Comparison of ENCODE assay signal across 16 cellular contexts in the genomic region with DNA sequence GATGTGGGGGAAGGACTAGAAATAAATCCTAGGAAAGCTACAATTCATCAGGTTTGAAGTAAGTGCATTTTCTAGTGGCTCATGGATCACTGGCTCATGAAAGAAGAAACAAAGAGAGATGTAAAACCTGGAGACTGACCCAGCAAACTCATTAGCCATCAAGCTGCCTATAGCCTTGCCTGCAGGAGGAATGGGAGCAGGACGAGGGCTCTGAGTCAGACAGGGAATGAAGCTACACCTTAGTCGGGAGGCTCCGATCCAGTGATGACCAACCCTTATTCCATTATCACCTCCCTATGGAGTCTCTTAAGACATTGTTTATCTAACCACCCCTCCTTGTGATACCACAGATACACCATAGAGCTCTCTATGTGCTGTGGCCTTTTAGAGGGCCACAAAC.
DNase-seq lines count a peak whose midpoint lies in the region; ATAC-seq, FAIRE-seq and TF ChIP-seq lines count a peak whose summit lies in the region.
"Had no signal": no experiment of that assay in that cellular context is flagged by ENCODE, and none has a peak within 500 bp of the region (broad histone marks: within the 10 kb centered on the region; RNA-seq: fewer than 3 reads in every experiment).

No MANE protein-coding gene starts in this region.

- no peak overlapping the region for H2AFZ ChIP-seq in H1 (ENCODE audit: low read length)

- H4K91ac ChIP-seq in H1 (replicated peaks; ENCODE audit: insufficient read length, low read length) = no peak overlapping the region

- H3K4me2 ChIP-seq in H1 (ENCODE audit: insufficient read depth in 1 of 2, low read depth in 2 of 2, low read length in 2 of 2) = no peak overlapping the region

- H2BK20ac ChIP-seq in H1 (ENCODE audit: low read length) = no peak overlapping the region

- no peak for TF ChIP-seq POLR2A in H1 (IDR thresholded peaks at IDR 0.05; ENCODE audit: control extremely low read depth in 1 of 2, low read depth in 2 of 2, low read length in 2 of 2)

- no peak overlapping the region for H2BK120ac ChIP-seq in H1 (replicated peaks; ENCODE audit: low read depth, low read length)

- H2BK15ac ChIP-seq in H1 (ENCODE audit: low read length) = no peak overlapping the region

- H3K4me3 ChIP-seq in HEK293 (ENCODE audit: low read depth, low read length) = no peak overlapping the region
- H3K4me3 ChIP-seq in H1 (ENCODE audit: extremely low read depth in 1 of 4, insufficient read depth in 2 of 4, low read depth in 3 of 4, low read length in 4 of 4) = no peak overlapping the region
- H3K4me3 ChIP-seq: HAP-1 had no signal

- no peak for TF ChIP-seq CTCF in HEK293 (tag by site-specific recombination; IDR thresholded peaks at IDR 0.05)
- TF ChIP-seq CTCF in H1 (IDR thresholded peaks at IDR 0.05; ENCODE audit: control extremely low read depth in 1 of 3, insufficient read depth in 1 of 3, low read depth in 1 of 3, low read length in 3 of 3) = no peak

- no peak overlapping the region for H3K56ac ChIP-seq in H1 (replicated peaks; ENCODE audit: insufficient read length, low read depth, low read length)

- intact Hi-C loops in cardiac septum (cut with DNase I) = no loop called here

- no peak overlapping the region for H3K23ac ChIP-seq in H1 (ENCODE audit: insufficient read length)

- no peaks in the 10 kb centered on the region for H3K79me2 ChIP-seq in H1 (ENCODE audit: control insufficient read depth in 1 of 2, insufficient read depth in 2 of 2, low read length in 2 of 2)

- H3K14ac ChIP-seq in H1 (ENCODE audit: insufficient read length) = no peak overlapping the region

- no peaks in the 10 kb centered on the region for H3K9me3 ChIP-seq in HEK293 (ENCODE audit: control insufficient read depth, insufficient read depth, low read depth, low read length)
- no peaks in the 10 kb centered on the region for H3K9me3 ChIP-seq in H1 (ENCODE audit: insufficient read depth in 2 of 2, low read depth in 1 of 2, low read length in 1 of 2)
- H3K9me3 ChIP-seq: BE2C, HAP-1 had no signal

- no peak overlapping the region for H3K18ac ChIP-seq in H1 (ENCODE audit: extremely low read depth, low read length)

- DNase-seq in H1 (ENCODE audit: low read depth in 1 of 2, low spot score in 2 of 2) (no peak), kidney glomerular epithelial cell (lab: John Stamatoyannopoulos, UW) (peak; percentile 16), cardiac septum (ENCODE audit: low spot score) (no peak), H4 (ENCODE audit: low spot score) (no peak)
- DNase-seq: BE2C, DMS79, MV-4-11, NCI-H1694 treated with DMSO at 0.1 percent for 48 hours, NCI-H2081 treated with DMSO at 0.1 percent for 48 hours, NCI-H446, NCI-H526, SHP77 had no signal

- H3K36me3 ChIP-seq in HEK293 (ENCODE audit: control insufficient read depth in 2 of 2, insufficient read depth in 1 of 2, low read length in 2 of 2) (no peaks in the 10 kb centered on the region), H1 (ENCODE audit: control insufficient read depth in 2 of 4, insufficient read depth in 4 of 4, low read length in 3 of 4) (no peaks in the 10 kb centered on the region)
- H3K36me3 ChIP-seq: BE2C, HAP-1 had no signal

- no peaks in the 10 kb centered on the region for H4K20me1 ChIP-seq in H1 (replicated peaks in 1 of 2; ENCODE audit: control insufficient read depth in 1 of 2, insufficient read depth in 2 of 2, low read length in 2 of 2)

- H3K27me3 ChIP-seq in H1 (replicated peaks in 1 of 4; ENCODE audit: control insufficient read depth in 3 of 4, extremely low read depth in 1 of 4, insufficient read depth in 3 of 4, low read length in 3 of 4) = peaks cover 0 to 2% (median 0%) of the 10 kb centered on the region in 4 experiments; a peak in 2 of 7 replicates
- H3K27me3 ChIP-seq: BE2C had no signal

- no peak for TF ChIP-seq RAD21 in H1 (IDR thresholded peaks at IDR 0.05 in 1 of 2, conservative IDR thresholded peaks at IDR 0.05 in 1 of 2; ENCODE audit: low read depth in 2 of 2, low read length in 2 of 2)

- no peak overlapping the region for H2BK12ac ChIP-seq in H1 (ENCODE audit: low read depth, low read length)

- H4K5ac ChIP-seq in H1 (ENCODE audit: insufficient read length, low read depth, low read length) = no peak overlapping the region

- FAIRE-seq in H1 (lab: Jason Lieb, UNC) = no peak

- H3K23me2 ChIP-seq in H1 (ENCODE audit: low read depth, low read length) = no peaks in the 10 kb centered on the region

- no peak overlapping the region for H2BK5ac ChIP-seq in H1 (ENCODE audit: low read depth, low read length)

- 92% methylated on average over 3 of the region's 3 CpGs; no CpG with 5 or more reads in 1 of the 2 experiments for WGBS in H1 (ENCODE audit: extremely low coverage in 1 of 2, insufficient coverage in 1 of 2, insufficient read length in 1 of 2, insufficient replicate concordance in 2 of 2, low coverage in 1 of 2, low lambda C conversion rate in 2 of 2, missing lambda C conversion rate in 1 of 2), 2 experiments

- H2AK5ac ChIP-seq in H1 (ENCODE audit: low read depth, low read length) = no peak overlapping the region

- no peak overlapping the region for H3K27ac ChIP-seq in HEK293 (ENCODE audit: extremely low read depth, low read depth, low read length)
- H3K27ac ChIP-seq in H1 (ENCODE audit: low read depth, low read length) = no peak overlapping the region

- CTCF ChIA-PET in HEK293 (lab: Yijun Ruan, JAX) = interaction anchor here (0.6 to 3.4 kb wide), 4 partner anchors 9 to 467 kb away, joined by 3 to 9 read pairs (median 3); no protein-coding TSS in a partner anchor
- CTCF ChIA-PET in H1 (lab: Charles Lee; ENCODE audit: partially characterized antibody) = interaction anchor here (0.7 to 5.4 kb wide), 7 partner anchors 8 to 315 kb away, joined by 3 to 45 read pairs (median 3); no protein-coding TSS in a partner anchor

- POLR2A ChIA-PET in HEK293 (lab: Yijun Ruan, JAX) = no interaction called here
- POLR2A ChIA-PET in H1 (lab: Charles Lee; ENCODE audit: partially characterized antibody) = no interaction called here

- no peaks in the 10 kb centered on the region for H3K4me1 ChIP-seq in HEK293 (ENCODE audit: control insufficient read depth, insufficient read depth, low read length)
- H3K4me1 ChIP-seq in H1 (replicated peaks in 1 of 4; ENCODE audit: control insufficient read depth in 3 of 4, insufficient read depth in 4 of 4, low read length in 3 of 4) = no peaks in the 10 kb centered on the region
- H3K4me1 ChIP-seq: BE2C, HAP-1 had no signal

- ATAC-seq in GM21737 (IDR thresholded peaks at IDR 0.05; ENCODE audit: unreplicated experiment) (no peak), GM18520 (IDR thresholded peaks at IDR 0.05; ENCODE audit: unreplicated experiment) (no peak)

- no peak for TF ChIP-seq EP300 in H1 (IDR thresholded peaks at IDR 0.05; ENCODE audit: borderline replicate concordance in 1 of 2, low read depth in 2 of 2, low read length in 2 of 2)

- H3K9ac ChIP-seq in H1 (replicated peaks in 1 of 4; ENCODE audit: extremely low read depth in 1 of 4, low read depth in 3 of 4, low read length in 3 of 4) = no peak overlapping the region

- no peak overlapping the region for H4K8ac ChIP-seq in H1 (ENCODE audit: extremely low read depth, insufficient read depth, low read length)

- H3K4ac ChIP-seq in H1 (replicated peaks; ENCODE audit: insufficient read length, low read depth, low read length) = no peak overlapping the region

- no peaks in the 10 kb centered on the region for H3K79me1 ChIP-seq in H1 (ENCODE audit: low read depth, low read length)

TF ChIP-seq in HEK293, 187 proteins besides CTCF, POLR2A, EP300 and RAD21:
- peak; percentile 68; the same call in 1 of the 2 replicates for TF ChIP-seq KLF17 (tag by site-specific recombination; IDR thresholded peaks at IDR 0.05)
- no peak for TF ChIP-seq ZNF560 (tag by site-specific recombination; IDR thresholded peaks at IDR 0.05; ENCODE audit: borderline replicate concordance)
- TF ChIP-seq ZNF24 (tag by site-specific recombination; IDR thresholded peaks at IDR 0.05) = no peak
- TF ChIP-seq ZNF664 (tag by site-specific recombination; IDR thresholded peaks at IDR 0.05) = no peak
- no peak for TF ChIP-seq ZNF658 (tag by site-specific recombination; IDR thresholded peaks at IDR 0.05)
- 0 out of 2 replicates have a peak, but pooled peaks have one; percentile 12 for TF ChIP-seq ZIC2 (tag by site-specific recombination; IDR thresholded peaks at IDR 0.05)
- no peak for TF ChIP-seq ZBTB7A (tag by site-specific recombination; IDR thresholded peaks at IDR 0.05; ENCODE audit: low read depth)
- no peak for TF ChIP-seq ZNF19 (tag by site-specific recombination; IDR thresholded peaks at IDR 0.05; ENCODE audit: low read depth)

TF ChIP-seq in H1, 55 proteins besides CTCF, POLR2A, EP300 and RAD21:
- TF ChIP-seq FOSL1 (IDR thresholded peaks at IDR 0.05; ENCODE audit: insufficient read depth, low read depth, low read length) (no peak), NRF1 (IDR thresholded peaks at IDR 0.05; ENCODE audit: low read depth, low read length) (no peak), SP1 (IDR thresholded peaks at IDR 0.05; ENCODE audit: low read depth, low read length) (peak; percentile 47; the same call in 1 of the 2 replicates)
